Comparison of ENCODE assay signal across 7 cellular contexts in genomic region chr5:2958976-2959375, GRCh38.
"Had no signal": no experiment of that assay in that cellular context is flagged by ENCODE, and none has a peak within 500 bp of the region (broad histone marks: within the 10 kb centered on the region; RNA-seq: fewer than 3 reads in every experiment).

No MANE protein-coding gene starts in this region.

- H3K27ac ChIP-seq: HL-60, KMS-11 had no signal

- H3K4me3 ChIP-seq: K562 had no signal

- DNase-seq: IMR-90, KBM-7, KG1 had no signal

- H3K9ac ChIP-seq: KMS-11 had no signal

- ATAC-seq: HepG2, K562 had no signal

- H3K4me2 ChIP-seq: KMS-11 had no signal
